ENCODE assay signal across 2 cellular contexts in the genomic region with DNA sequence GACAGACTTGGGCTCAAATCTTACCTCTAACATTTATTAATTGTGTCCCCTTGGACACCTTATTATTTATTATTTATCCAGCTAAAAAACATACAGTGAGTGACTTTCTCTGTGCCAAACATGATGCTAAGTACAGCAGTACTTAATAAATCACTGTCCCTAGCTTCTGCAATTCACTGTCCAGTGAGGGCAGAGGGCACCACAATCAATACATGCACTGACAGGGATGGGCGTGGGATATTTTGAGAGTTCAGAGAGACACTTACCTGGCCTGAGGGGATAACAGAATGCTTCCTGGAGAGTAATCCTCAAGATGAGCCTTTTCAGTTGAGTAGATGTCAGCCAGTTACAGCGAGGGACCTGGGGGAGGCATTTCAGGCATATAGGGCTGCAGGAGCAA.
TF ChIP-seq lines count a peak whose summit lies in the region.

No MANE protein-coding gene starts in this region.

TF ChIP-seq in GM23338, 12 proteins besides CTCF, POLR2A, EP300 and RAD21 (continues in another document):
- no peak for TF ChIP-seq CREB1 (CRISPR knock-in tag; IDR thresholded peaks at IDR 0.05; ENCODE audit: low read depth)
- TF ChIP-seq ZNF331 (CRISPR knock-in tag; IDR thresholded peaks at IDR 0.05; ENCODE audit: low read depth), result no peak
- TF ChIP-seq JUNB (IDR thresholded peaks at IDR 0.05; ENCODE audit: unreplicated experiment), result no peak
- TF ChIP-seq NANOG (IDR thresholded peaks at IDR 0.05; ENCODE audit: borderline replicate concordance), result no peak
- TF ChIP-seq, protein P1, sequence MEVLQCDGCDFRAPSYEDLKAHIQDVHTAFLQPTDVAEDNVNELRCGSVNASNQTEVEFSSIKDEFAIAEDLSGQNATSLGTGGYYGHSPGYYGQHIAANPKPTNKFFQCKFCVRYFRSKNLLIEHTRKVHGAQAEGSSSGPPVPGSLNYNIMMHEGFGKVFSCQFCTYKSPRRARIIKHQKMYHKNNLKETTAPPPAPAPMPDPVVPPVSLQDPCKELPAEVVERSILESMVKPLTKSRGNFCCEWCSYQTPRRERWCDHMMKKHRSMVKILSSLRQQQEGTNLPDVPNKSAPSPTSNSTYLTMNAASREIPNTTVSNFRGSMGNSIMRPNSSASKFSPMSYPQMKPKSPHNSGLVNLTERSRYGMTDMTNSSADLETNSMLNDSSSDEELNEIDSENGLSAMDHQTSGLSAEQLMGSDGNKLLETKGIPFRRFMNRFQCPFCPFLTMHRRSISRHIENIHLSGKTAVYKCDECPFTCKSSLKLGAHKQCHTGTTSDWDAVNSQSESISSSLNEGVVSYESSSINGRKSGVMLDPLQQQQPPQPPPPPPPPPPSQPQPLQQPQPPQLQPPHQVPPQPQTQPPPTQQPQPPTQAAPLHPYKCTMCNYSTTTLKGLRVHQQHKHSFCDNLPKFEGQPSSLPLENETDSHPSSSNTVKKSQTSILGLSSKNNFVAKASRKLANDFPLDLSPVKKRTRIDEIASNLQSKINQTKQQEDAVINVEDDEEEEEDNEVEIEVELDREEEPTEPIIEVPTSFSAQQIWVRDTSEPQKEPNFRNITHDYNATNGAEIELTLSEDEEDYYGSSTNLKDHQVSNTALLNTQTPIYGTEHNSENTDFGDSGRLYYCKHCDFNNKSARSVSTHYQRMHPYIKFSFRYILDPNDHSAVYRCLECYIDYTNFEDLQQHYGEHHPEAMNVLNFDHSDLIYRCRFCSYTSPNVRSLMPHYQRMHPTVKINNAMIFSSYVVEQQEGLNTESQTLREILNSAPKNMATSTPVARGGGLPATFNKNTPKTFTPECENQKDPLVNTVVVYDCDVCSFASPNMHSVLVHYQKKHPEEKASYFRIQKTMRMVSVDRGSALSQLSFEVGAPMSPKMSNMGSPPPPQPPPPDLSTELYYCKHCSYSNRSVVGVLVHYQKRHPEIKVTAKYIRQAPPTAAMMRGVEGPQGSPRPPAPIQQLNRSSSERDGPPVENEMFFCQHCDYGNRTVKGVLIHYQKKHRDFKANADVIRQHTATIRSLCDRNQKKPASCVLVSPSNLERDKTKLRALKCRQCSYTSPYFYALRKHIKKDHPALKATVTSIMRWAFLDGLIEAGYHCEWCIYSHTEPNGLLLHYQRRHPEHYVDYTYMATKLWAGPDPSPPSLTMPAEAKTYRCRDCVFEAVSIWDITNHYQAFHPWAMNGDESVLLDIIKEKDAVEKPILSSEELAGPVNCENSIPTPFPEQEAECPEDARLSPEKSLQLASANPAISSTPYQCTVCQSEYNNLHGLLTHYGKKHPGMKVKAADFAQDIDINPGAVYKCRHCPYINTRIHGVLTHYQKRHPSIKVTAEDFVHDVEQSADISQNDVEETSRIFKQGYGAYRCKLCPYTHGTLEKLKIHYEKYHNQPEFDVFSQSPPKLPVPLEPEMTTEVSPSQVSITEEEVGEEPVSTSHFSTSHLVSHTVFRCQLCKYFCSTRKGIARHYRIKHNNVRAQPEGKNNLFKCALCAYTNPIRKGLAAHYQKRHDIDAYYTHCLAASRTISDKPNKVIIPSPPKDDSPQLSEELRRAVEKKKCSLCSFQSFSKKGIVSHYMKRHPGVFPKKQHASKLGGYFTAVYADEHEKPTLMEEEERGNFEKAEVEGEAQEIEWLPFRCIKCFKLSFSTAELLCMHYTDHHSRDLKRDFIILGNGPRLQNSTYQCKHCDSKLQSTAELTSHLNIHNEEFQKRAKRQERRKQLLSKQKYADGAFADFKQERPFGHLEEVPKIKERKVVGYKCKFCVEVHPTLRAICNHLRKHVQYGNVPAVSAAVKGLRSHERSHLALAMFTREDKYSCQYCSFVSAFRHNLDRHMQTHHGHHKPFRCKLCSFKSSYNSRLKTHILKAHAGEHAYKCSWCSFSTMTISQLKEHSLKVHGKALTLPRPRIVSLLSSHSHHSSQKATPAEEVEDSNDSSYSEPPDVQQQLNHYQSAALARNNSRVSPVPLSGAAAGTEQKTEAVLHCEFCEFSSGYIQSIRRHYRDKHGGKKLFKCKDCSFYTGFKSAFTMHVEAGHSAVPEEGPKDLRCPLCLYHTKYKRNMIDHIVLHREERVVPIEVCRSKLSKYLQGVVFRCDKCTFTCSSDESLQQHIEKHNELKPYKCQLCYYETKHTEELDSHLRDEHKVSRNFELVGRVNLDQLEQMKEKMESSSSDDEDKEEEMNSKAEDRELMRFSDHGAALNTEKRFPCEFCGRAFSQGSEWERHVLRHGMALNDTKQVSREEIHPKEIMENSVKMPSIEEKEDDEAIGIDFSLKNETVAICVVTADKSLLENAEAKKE (CRISPR knock-in tag; IDR thresholded peaks at IDR 0.05), result no peak
- TF ChIP-seq, protein P2, sequence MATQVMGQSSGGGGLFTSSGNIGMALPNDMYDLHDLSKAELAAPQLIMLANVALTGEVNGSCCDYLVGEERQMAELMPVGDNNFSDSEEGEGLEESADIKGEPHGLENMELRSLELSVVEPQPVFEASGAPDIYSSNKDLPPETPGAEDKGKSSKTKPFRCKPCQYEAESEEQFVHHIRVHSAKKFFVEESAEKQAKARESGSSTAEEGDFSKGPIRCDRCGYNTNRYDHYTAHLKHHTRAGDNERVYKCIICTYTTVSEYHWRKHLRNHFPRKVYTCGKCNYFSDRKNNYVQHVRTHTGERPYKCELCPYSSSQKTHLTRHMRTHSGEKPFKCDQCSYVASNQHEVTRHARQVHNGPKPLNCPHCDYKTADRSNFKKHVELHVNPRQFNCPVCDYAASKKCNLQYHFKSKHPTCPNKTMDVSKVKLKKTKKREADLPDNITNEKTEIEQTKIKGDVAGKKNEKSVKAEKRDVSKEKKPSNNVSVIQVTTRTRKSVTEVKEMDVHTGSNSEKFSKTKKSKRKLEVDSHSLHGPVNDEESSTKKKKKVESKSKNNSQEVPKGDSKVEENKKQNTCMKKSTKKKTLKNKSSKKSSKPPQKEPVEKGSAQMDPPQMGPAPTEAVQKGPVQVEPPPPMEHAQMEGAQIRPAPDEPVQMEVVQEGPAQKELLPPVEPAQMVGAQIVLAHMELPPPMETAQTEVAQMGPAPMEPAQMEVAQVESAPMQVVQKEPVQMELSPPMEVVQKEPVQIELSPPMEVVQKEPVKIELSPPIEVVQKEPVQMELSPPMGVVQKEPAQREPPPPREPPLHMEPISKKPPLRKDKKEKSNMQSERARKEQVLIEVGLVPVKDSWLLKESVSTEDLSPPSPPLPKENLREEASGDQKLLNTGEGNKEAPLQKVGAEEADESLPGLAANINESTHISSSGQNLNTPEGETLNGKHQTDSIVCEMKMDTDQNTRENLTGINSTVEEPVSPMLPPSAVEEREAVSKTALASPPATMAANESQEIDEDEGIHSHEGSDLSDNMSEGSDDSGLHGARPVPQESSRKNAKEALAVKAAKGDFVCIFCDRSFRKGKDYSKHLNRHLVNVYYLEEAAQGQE (IDR thresholded peaks at IDR 0.05; ENCODE audit: unreplicated experiment), result no peak
- TF ChIP-seq ZNF114 (CRISPR knock-in tag; IDR thresholded peaks at IDR 0.05), result no peak
- TF ChIP-seq, protein P3, sequence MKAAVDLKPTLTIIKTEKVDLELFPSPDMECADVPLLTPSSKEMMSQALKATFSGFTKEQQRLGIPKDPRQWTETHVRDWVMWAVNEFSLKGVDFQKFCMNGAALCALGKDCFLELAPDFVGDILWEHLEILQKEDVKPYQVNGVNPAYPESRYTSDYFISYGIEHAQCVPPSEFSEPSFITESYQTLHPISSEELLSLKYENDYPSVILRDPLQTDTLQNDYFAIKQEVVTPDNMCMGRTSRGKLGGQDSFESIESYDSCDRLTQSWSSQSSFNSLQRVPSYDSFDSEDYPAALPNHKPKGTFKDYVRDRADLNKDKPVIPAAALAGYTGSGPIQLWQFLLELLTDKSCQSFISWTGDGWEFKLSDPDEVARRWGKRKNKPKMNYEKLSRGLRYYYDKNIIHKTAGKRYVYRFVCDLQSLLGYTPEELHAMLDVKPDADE (IDR thresholded peaks at IDR 0.05), result no peak
- TF ChIP-seq STAT1 (IDR thresholded peaks at IDR 0.05; ENCODE audit: unreplicated experiment), result no peak
- TF ChIP-seq POLR2AphosphoS5 (IDR thresholded peaks at IDR 0.05; ENCODE audit: low read depth), result no peak

TF ChIP-seq in H1, 55 proteins besides CTCF, POLR2A, EP300 and RAD21:
- TF ChIP-seq CREB1 (IDR thresholded peaks at IDR 0.05), result no peak
- TF ChIP-seq, protein P4, sequence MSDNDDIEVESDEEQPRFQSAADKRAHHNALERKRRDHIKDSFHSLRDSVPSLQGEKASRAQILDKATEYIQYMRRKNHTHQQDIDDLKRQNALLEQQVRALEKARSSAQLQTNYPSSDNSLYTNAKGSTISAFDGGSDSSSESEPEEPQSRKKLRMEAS (IDR thresholded peaks at IDR 0.05), result no peak
- TF ChIP-seq KDM1A (IDR thresholded peaks at IDR 0.05; ENCODE audit: borderline replicate concordance, low read length), result no peak
- no peak for TF ChIP-seq POU5F1 (IDR thresholded peaks at IDR 0.05; ENCODE audit: low read depth, low read length)
- no peak for TF ChIP-seq TAF1 (IDR thresholded peaks at IDR 0.05; ENCODE audit: low read depth, low read length)
- TF ChIP-seq FOSL1 (IDR thresholded peaks at IDR 0.05; ENCODE audit: insufficient read depth, low read depth, low read length), result no peak
- TF ChIP-seq RBBP5 (IDR thresholded peaks at IDR 0.05; ENCODE audit: borderline replicate concordance, low read depth, low read length), result no peak
- TF ChIP-seq BRCA1 (IDR thresholded peaks at IDR 0.05; ENCODE audit: low read depth, low read length), result no peak
- no peak for TF ChIP-seq EZH2 (IDR thresholded peaks at IDR 0.05; ENCODE audit: low read depth, low read length, severe bottlenecking)
- TF ChIP-seq MAFK (IDR thresholded peaks at IDR 0.05; ENCODE audit: low read depth, low read length), result no peak
- TF ChIP-seq RNF2 (IDR thresholded peaks at IDR 0.05; ENCODE audit: borderline replicate concordance, low read depth, low read length, missing control alignments, poor library complexity, severe bottlenecking), result no peak
- no peak for TF ChIP-seq HDAC2 (IDR thresholded peaks at IDR 0.05; ENCODE audit: borderline replicate concordance in 1 of 2, low read depth in 2 of 2, low read length in 2 of 2)
- no peak for TF ChIP-seq JUND (IDR thresholded peaks at IDR 0.05; ENCODE audit: low read length)
- no peak for TF ChIP-seq TAF7 (optimal IDR thresholded peaks at IDR 0.05; ENCODE audit: borderline replicate concordance, low read depth, low read length)
